ENCODE assay signal across 9 cellular contexts in the genomic region with DNA sequence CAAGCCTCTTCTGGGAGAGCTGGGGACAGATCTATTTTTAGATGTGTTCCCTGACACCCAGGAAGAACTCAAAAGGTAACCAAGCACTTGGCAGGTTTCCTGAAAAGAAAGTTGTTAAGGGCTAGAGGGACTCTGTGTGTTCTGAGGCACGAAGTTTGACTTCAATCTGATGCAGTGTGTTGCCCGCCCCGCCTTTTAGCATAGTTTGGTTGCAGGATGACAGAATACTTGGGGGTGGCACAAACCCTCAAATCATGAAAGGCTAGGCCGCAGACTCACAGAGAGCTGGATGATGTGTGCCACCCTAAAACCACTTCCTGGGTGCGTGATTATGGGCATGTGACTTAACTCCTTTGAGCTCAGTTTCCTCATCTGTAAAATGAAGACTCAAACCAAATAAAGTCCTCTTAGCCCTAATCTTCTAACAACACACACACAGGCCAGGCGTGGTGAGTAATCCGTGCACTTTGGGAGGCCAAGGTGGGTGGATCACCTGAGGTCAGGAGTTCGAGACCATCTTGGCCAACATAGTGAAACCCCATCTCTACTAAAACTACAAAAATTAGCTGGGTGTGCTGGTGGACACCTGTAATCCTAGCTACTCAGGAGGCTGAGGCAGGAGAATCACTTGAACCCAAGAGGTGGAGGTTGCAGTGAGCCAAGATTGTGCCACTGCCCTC. TPM values are rescaled to one million over a fixed set of nuclear protein-coding genes. Genes with fewer than 3 reads are reported as not detected.
A peak's percentile ranks its signal among the peaks of the same experiment; 100 is the strongest.
DNase-seq lines count a peak whose midpoint lies in the region; ATAC-seq lines count a peak whose summit lies in the region.
"Had no signal": no experiment of that assay in that cellular context is flagged by ENCODE, and none has a peak within 500 bp of the region (broad histone marks: within the 10 kb centered on the region; RNA-seq: fewer than 3 reads in every experiment).

No MANE protein-coding gene starts in this region.

- no peaks in the 10 kb centered on the region for H3K27me3 Mint-ChIP-seq in activated naive CD8-positive, alpha-beta T cell treated with anti-CD3 and anti-CD28 coated beads, Interleukin-2, amount 50 U/mL, for 24 hours

- H3K4me3 Mint-ChIP-seq in activated naive CD8-positive, alpha-beta T cell treated with anti-CD3 and anti-CD28 coated beads, Interleukin-2, amount 50 U/mL, for 24 hours: peak overlapping the region; percentile 61

- peaks cover 3% of the 10 kb centered on the region for H3K9me3 Mint-ChIP-seq in activated naive CD8-positive, alpha-beta T cell treated with anti-CD3 and anti-CD28 coated beads, Interleukin-2, amount 50 U/mL, for 24 hours

- no peaks in the 10 kb centered on the region for H3K36me3 Mint-ChIP-seq in activated naive CD8-positive, alpha-beta T cell treated with anti-CD3 and anti-CD28 coated beads, Interleukin-2, amount 50 U/mL, for 24 hours (ENCODE audit: low read depth)

- intact Hi-C loops in Right ventricle myocardium inferior (cut with DNase I) (no loop called here), cardiac septum (cut with DNase I) (no loop called here)

- peaks cover 92% of the 10 kb centered on the region for H3K4me1 Mint-ChIP-seq in activated naive CD8-positive, alpha-beta T cell treated with anti-CD3 and anti-CD28 coated beads, Interleukin-2, amount 50 U/mL, for 24 hours

- H3K27ac Mint-ChIP-seq in activated naive CD8-positive, alpha-beta T cell treated with anti-CD3 and anti-CD28 coated beads, Interleukin-2, amount 50 U/mL, for 24 hours: peak overlapping the region; percentile 100

- no peak for DNase-seq in Right ventricle myocardium inferior (ENCODE audit: missing footprints)
- no peak for DNase-seq in cardiac septum (ENCODE audit: low spot score)
- DNase-seq in activated naive CD8-positive, alpha-beta T cell treated with anti-CD3 and anti-CD28 coated beads, Interleukin-2, amount 50 U/mL, for 24 hours: peak; percentile 81
- DNase-seq in stimulated activated CD4-positive, alpha-beta T cell treated with anti-CD3 and anti-CD28 coated beads, Interleukin-12 subunit alpha, Interleukin-12 subunit beta, amount 100 ng/mL, for 48 hours (ENCODE audit: low read depth in 2 of 3, low spot score in 1 of 3): peak; percentile 75 to 83 (median 77)
- no peak for DNase-seq in ureter (ENCODE audit: low spot score)
- DNase-seq in NCI-H187 (lab: John Stamatoyannopoulos, UW): no peak
- no peak for DNase-seq in NCI-H1092 (lab: John Stamatoyannopoulos, UW)

- peak; percentile 85 for ATAC-seq in Right ventricle myocardium inferior
- peak; percentile 94 for ATAC-seq in activated naive CD8-positive, alpha-beta T cell treated with anti-CD3 and anti-CD28 coated beads, Interleukin-2, amount 50 U/mL, for 24 hours
- no peak for ATAC-seq in HG02885 (IDR thresholded peaks at IDR 0.05; ENCODE audit: poor library complexity, unreplicated experiment)
- ATAC-seq: A549 had no signal

RNA-seq across cellular contexts. Expression of gene NDFIP1, which starts 12.8 kb away (rescaled TPM):
- 51.9 TPM for total RNA-seq in Right ventricle myocardium inferior
- 58.8 TPM for total RNA-seq in cardiac septum
- 69.6 TPM for total RNA-seq in ureter

Comparison
In these comparisons a context has a peak if more than half of its experiments do, and no peak if none do; other contexts are left out.
1. DNase-seq: peak in activated naive CD8-positive, alpha-beta T cell treated with anti-CD3 and anti-CD28 coated beads, Interleukin-2, amount 50 U/mL, for 24 hours (single experiment) and stimulated activated CD4-positive, alpha-beta T cell treated with anti-CD3 and anti-CD28 coated beads, Interleukin-12 subunit alpha, Interleukin-12 subunit beta, amount 100 ng/mL, for 48 hours (3 of 3); none in Right ventricle myocardium inferior (single experiment), cardiac septum (single experiment), ureter (single experiment), NCI-H187 (0 of 2) and NCI-H1092 (single experiment).